8 cellular contexts compared by ENCODE assay signal in the genomic region with DNA sequence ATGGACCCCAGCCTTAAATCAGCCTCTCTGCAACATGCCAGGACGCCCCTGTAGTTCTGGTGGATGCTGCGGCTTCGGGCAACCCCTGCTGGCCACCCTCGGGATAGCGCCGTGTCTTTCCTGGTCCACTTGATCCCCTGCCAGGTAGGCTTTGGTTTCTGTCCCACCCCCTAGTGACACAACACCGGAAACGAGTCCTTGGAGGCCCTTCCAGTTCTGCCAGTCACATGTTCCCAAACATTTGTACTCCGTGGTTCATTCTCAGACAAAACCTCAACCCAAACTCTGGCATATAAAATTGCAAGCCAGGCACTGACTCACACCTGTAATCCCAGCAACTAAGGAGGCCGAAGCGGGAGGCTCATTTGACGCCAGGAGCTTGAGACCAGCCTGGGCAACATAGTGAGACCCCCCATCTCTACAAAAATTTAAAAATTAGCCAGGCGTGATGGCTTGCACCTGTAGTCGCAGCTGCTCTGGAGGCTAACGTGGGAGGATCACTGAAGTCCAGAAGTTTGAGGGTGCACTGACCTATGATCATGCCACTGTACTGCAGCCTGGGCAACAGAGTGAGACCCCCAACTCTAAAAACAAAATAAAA. TPM values are rescaled to one million over a fixed set of nuclear protein-coding genes. Genes with fewer than 3 reads are reported as not detected.
DNase-seq lines count a peak whose midpoint lies in the region; ATAC-seq and TF ChIP-seq lines count a peak whose summit lies in the region.

No MANE protein-coding gene starts in this region.

- peaks cover 15% of the 10 kb centered on the region for H3K27me3 Mint-ChIP-seq in progenitor cell of endocrine pancreas

- H3K27me3 ChIP-seq in SJSA1 (replicated peaks) (no peaks in the 10 kb centered on the region), aorta (ENCODE audit: control insufficient read depth in 1 of 2, insufficient read depth in 2 of 2, low read length in 1 of 2) (no peaks in the 10 kb centered on the region)

- H3K27ac Mint-ChIP-seq in activated naive CD4-positive, alpha-beta T cell treated with anti-CD3 and anti-CD28 coated beads, Interleukin-2, amount 50 U/mL, for 72 hours = peak overlapping the region; percentile 65 to 70
- H3K27ac Mint-ChIP-seq in progenitor cell of endocrine pancreas = no peak overlapping the region

- peak; percentile 89 to 90 for ATAC-seq in activated naive CD4-positive, alpha-beta T cell treated with anti-CD3 and anti-CD28 coated beads, Interleukin-2, amount 50 U/mL, for 72 hours
- ATAC-seq in aorta (ENCODE audit: low FRiP score) = peak; percentile 87

- intact Hi-C loops in head of caudate nucleus (cut with DNase I) = loop anchor here (2.0 kb wide), 1 partner anchor 42 kb away; the partner anchor contains the start of gene DTX1
- intact Hi-C loops in aorta (cut with DNase I) = no loop called here

- H3K4me1 ChIP-seq in SJSA1 (replicated peaks) = no peaks in the 10 kb centered on the region
- no peaks in the 10 kb centered on the region for H3K4me1 ChIP-seq in aorta (ENCODE audit: control insufficient read depth in 1 of 2, insufficient read depth in 2 of 2, low read length in 2 of 2)

- 21 to 28% methylated on average over 15 of the region's 15 CpGs for WGBS in aorta, 2 donors

- TF ChIP-seq CTCF in LNCaP clone FGC (IDR thresholded peaks at IDR 0.05; ENCODE audit: control insufficient read depth, extremely low read depth, insufficient read depth) (peak; percentile 83), progenitor cell of endocrine pancreas (IDR thresholded peaks at IDR 0.05; ENCODE audit: unreplicated experiment) (peak; percentile 84)

- H3K9me3 ChIP-seq in SJSA1 (replicated peaks) (no peaks in the 10 kb centered on the region), aorta (ENCODE audit: control insufficient read depth, low read length) (no peaks in the 10 kb centered on the region)

- H3K4me1 Mint-ChIP-seq in progenitor cell of endocrine pancreas (ENCODE audit: low read depth) = no peaks in the 10 kb centered on the region

- no peak overlapping the region for H3K27ac ChIP-seq in SJSA1
- no peak overlapping the region for H3K27ac ChIP-seq in aorta (ENCODE audit: low read depth in 1 of 2, low read length in 2 of 2)

- DNase-seq in SKM-1 (lab: John Stamatoyannopoulos, UW; ENCODE audit: unreplicated experiment) (peak; percentile 3), SKM-1 treated with dmso at 0.1 percent for 144 hours (lab: John Stamatoyannopoulos, UW; ENCODE audit: unreplicated experiment) (no peak), LNCaP clone FGC (ENCODE audit: low read depth) (peak; percentile 96), SJSA1 (ENCODE audit: low read depth in 1 of 2, low spot score in 2 of 2) (peak; percentile 43 to 66), head of caudate nucleus (peak; percentile 74 to 93 (median 84)), progenitor cell of endocrine pancreas (ENCODE audit: low spot score, unreplicated experiment) (peak; percentile 71), aorta (peak; percentile 82 to 93)
- peak; percentile 78 to 82 for DNase-seq in activated naive CD4-positive, alpha-beta T cell treated with anti-CD3 and anti-CD28 coated beads, Interleukin-2, amount 50 U/mL, for 72 hours (ENCODE audit: low spot score in 2 of 2)

- H3K36me3 ChIP-seq in SJSA1 (no peaks in the 10 kb centered on the region), aorta (ENCODE audit: control insufficient read depth in 1 of 2, insufficient read depth in 2 of 2, low read length in 1 of 2) (no peaks in the 10 kb centered on the region)

- H3K4me3 ChIP-seq in LNCaP clone FGC (ENCODE audit: low read depth, low read length) (no peak overlapping the region), SJSA1 (no peak overlapping the region), aorta (ENCODE audit: low read length in 2 of 2) (no peak overlapping the region)

- no peak overlapping the region for H3K4me3 Mint-ChIP-seq in progenitor cell of endocrine pancreas (ENCODE audit: low read depth)

- H3K9me3 Mint-ChIP-seq in activated naive CD4-positive, alpha-beta T cell treated with anti-CD3 and anti-CD28 coated beads, Interleukin-2, amount 50 U/mL, for 72 hours = no peaks in the 10 kb centered on the region
- no peaks in the 10 kb centered on the region for H3K9me3 Mint-ChIP-seq in progenitor cell of endocrine pancreas (ENCODE audit: low read depth)

- no peaks in the 10 kb centered on the region for H3K36me3 Mint-ChIP-seq in activated naive CD4-positive, alpha-beta T cell treated with anti-CD3 and anti-CD28 coated beads, Interleukin-2, amount 50 U/mL, for 72 hours
- no peaks in the 10 kb centered on the region for H3K36me3 Mint-ChIP-seq in progenitor cell of endocrine pancreas (ENCODE audit: insufficient read depth)

RNA-seq across cellular contexts. Expression of gene RASAL1, which starts 37.0 kb away (rescaled TPM):
- total RNA-seq in SJSA1 (2014; rRNA removed; shearing (Covaris generic)) = not detected in 2 replicates
- total RNA-seq in activated naive CD4-positive, alpha-beta T cell treated with anti-CD3 and anti-CD28 coated beads, Interleukin-2, amount 50 U/mL, for 72 hours = 10 to 100 TPM in 1 of 2 donors, 1 to 10 TPM in 1; 9.8 to 15.1 TPM
- total RNA-seq in progenitor cell of endocrine pancreas = 0.36 and 0.46 TPM in 2 replicates
- total RNA-seq in aorta = not detected
- polyA plus RNA-seq in aorta = not detected

RNA-seq across cellular contexts. Expression of gene DTX1, which starts 42.0 kb away (rescaled TPM):
- total RNA-seq in SJSA1 (2014; rRNA removed; shearing (Covaris generic)) = not detected in 2 replicates
- total RNA-seq in activated naive CD4-positive, alpha-beta T cell treated with anti-CD3 and anti-CD28 coated beads, Interleukin-2, amount 50 U/mL, for 72 hours = 10 to 100 TPM in 1 of 2 donors, 1 to 10 TPM in 1; 9.8 to 17.3 TPM
- total RNA-seq in progenitor cell of endocrine pancreas (1.8 TPM in 2 replicates), aorta (1 to 10 TPM; 4.2 to 4.8 TPM)
- polyA plus RNA-seq in aorta = under 1 TPM; 0.15 to 0.38 TPM

RNA-seq across cellular contexts. Expression of gene CFAP73, which starts 51.0 kb away (rescaled TPM):
- not detected in 2 replicates for total RNA-seq in SJSA1 (2014; rRNA removed; shearing (Covaris generic))
- total RNA-seq in activated naive CD4-positive, alpha-beta T cell treated with anti-CD3 and anti-CD28 coated beads, Interleukin-2, amount 50 U/mL, for 72 hours = under 1 TPM; 0.45 to 0.98 TPM
- total RNA-seq in progenitor cell of endocrine pancreas = not detected in 2 replicates
- total RNA-seq in aorta = not detected
- polyA plus RNA-seq in aorta = under 1 TPM in 1 of 2 donors, not detected in 1; 0.10 TPM
